8 cellular contexts compared by ENCODE assay signal in the genomic region with DNA sequence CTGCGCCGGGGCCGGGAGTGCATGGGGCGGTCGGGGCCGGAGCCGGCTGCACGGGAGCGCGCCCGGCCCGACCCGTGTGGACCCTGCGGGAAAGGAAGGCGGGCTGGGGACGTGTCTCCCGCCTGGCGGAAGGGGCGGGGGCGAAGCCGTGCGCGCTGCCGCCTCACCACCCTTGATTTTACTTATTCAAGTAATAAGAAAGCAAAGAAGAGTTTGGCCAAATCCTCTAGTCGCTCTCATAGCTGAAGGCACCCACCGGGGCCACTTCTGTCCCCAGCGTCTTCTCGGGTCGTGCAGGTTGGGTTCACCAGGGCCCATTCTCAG. TPM values are rescaled to one million over a fixed set of nuclear protein-coding genes. Genes with fewer than 3 reads are reported as not detected.
DNase-seq lines count a peak whose midpoint lies in the region; ATAC-seq and TF ChIP-seq lines count a peak whose summit lies in the region.

No MANE protein-coding gene starts in this region.

- H3K4me3 ChIP-seq in OCI-LY3 (ENCODE audit: low read length) = peak overlapping the region; percentile 99
- peak overlapping the region; percentile 95 for H3K4me3 ChIP-seq in fibroblast of pulmonary artery (replicated peaks; ENCODE audit: low read depth, low read length)
- peak overlapping the region; percentile 77 for H3K4me3 ChIP-seq in neural progenitor cell
- H3K4me3 ChIP-seq in transverse colon = peak overlapping the region; percentile 33 to 92 (median 64)

- TF ChIP-seq CTCF in OCI-LY3 (IDR thresholded peaks at IDR 0.05; ENCODE audit: low read depth, low read length) = no peak
- no peak for TF ChIP-seq CTCF in fibroblast of pulmonary artery (IDR thresholded peaks at IDR 0.05; ENCODE audit: low read length, missing control alignments)
- no peak for TF ChIP-seq CTCF in neural progenitor cell (IDR thresholded peaks at IDR 0.05)
- TF ChIP-seq CTCF in transverse colon (IDR thresholded peaks at IDR 0.05) = no peak

- H3K4me1 ChIP-seq in OCI-LY3 (ENCODE audit: low read length) (peaks cover 38% of the 10 kb centered on the region), neural progenitor cell (peaks cover 22% of the 10 kb centered on the region), transverse colon (peaks cover 29 to 54% (median 37%) of the 10 kb centered on the region in 4 donors)

- intact Hi-C loops in transverse colon (cut with DNase I; ENCODE audit: low total_unique reads) = no loop called here

- no peaks in the 10 kb centered on the region for H3K27me3 ChIP-seq in OCI-LY3 (ENCODE audit: low read depth, low read length)
- H3K27me3 ChIP-seq in neural progenitor cell = no peaks in the 10 kb centered on the region
- H3K27me3 ChIP-seq in transverse colon = no peaks in the 10 kb centered on the region

- ATAC-seq in GM18868 (IDR thresholded peaks at IDR 0.05; ENCODE audit: unreplicated experiment) = peak; percentile 32
- ATAC-seq in HG03354 (IDR thresholded peaks at IDR 0.05; ENCODE audit: poor library complexity, severe bottlenecking, unreplicated experiment) = peak; percentile 38
- ATAC-seq in activated T-helper 17 cell treated with anti-CD3 and anti-CD28 coated beads, Interleukin-2, amount 50 U/mL, for 72 hours (replicated peaks) = peak; percentile 46

- peak overlapping the region; percentile 84 for H3K4me2 ChIP-seq in OCI-LY3 (ENCODE audit: low read length)
- peak overlapping the region; percentile 87 for H3K4me2 ChIP-seq in neural progenitor cell

- peaks cover 37% of the 10 kb centered on the region for H3K36me3 ChIP-seq in OCI-LY3 (replicated peaks; ENCODE audit: low read depth, low read length)
- no peaks in the 10 kb centered on the region for H3K36me3 ChIP-seq in neural progenitor cell
- no peaks in the 10 kb centered on the region for H3K36me3 ChIP-seq in transverse colon

- H3K9me3 ChIP-seq in OCI-LY3 (ENCODE audit: insufficient read depth, low read length) = no peaks in the 10 kb centered on the region
- H3K9me3 ChIP-seq in neural progenitor cell (ENCODE audit: low read depth) = no peaks in the 10 kb centered on the region
- H3K9me3 ChIP-seq in transverse colon = no peaks in the 10 kb centered on the region

- H3K36me3 Mint-ChIP-seq in activated T-helper 17 cell treated with anti-CD3 and anti-CD28 coated beads, Interleukin-2, amount 50 U/mL, for 72 hours (ENCODE audit: low read depth) = peaks cover 45% of the 10 kb centered on the region
- H3K36me3 Mint-ChIP-seq in neural progenitor cell = peaks cover 19% of the 10 kb centered on the region

- WGBS in transverse colon (ENCODE audit: low coverage in 1 of 2), 2 donors = 1% methylated on average over 29 of the region's 29 CpGs; no CpG with 5 or more reads in 1 of the 2 donors

- no peak for TF ChIP-seq EP300 in transverse colon (IDR thresholded peaks at IDR 0.05; ENCODE audit: low read depth)

- H4K20me1 ChIP-seq in OCI-LY3 (ENCODE audit: insufficient read depth, low read length) (peaks cover 27% of the 10 kb centered on the region), neural progenitor cell (ENCODE audit: low read depth) (peaks cover 34% of the 10 kb centered on the region)

- peak overlapping the region; percentile 91 for H3K4me3 Mint-ChIP-seq in activated T-helper 17 cell treated with anti-CD3 and anti-CD28 coated beads, Interleukin-2, amount 50 U/mL, for 72 hours
- peak overlapping the region; percentile 93 for H3K4me3 Mint-ChIP-seq in neural progenitor cell

- H3K27me3 Mint-ChIP-seq in activated T-helper 17 cell treated with anti-CD3 and anti-CD28 coated beads, Interleukin-2, amount 50 U/mL, for 72 hours = no peaks in the 10 kb centered on the region
- peaks cover 15% of the 10 kb centered on the region for H3K27me3 Mint-ChIP-seq in neural progenitor cell (ENCODE audit: insufficient read depth, low read depth)

- H3K27ac Mint-ChIP-seq in activated T-helper 17 cell treated with anti-CD3 and anti-CD28 coated beads, Interleukin-2, amount 50 U/mL, for 72 hours = peak overlapping the region; percentile 97
- H3K27ac Mint-ChIP-seq in neural progenitor cell = peak overlapping the region; percentile 72

- H3K9me3 Mint-ChIP-seq in activated T-helper 17 cell treated with anti-CD3 and anti-CD28 coated beads, Interleukin-2, amount 50 U/mL, for 72 hours = no peaks in the 10 kb centered on the region
- H3K9me3 Mint-ChIP-seq in neural progenitor cell = no peaks in the 10 kb centered on the region

- H2AFZ ChIP-seq in OCI-LY3 (ENCODE audit: low read depth, low read length) (no peak overlapping the region), neural progenitor cell (replicated peaks) (no peak overlapping the region)

- H3K79me2 ChIP-seq in OCI-LY3 (ENCODE audit: low read length) = peaks cover 63% of the 10 kb centered on the region
- peaks cover 50% of the 10 kb centered on the region for H3K79me2 ChIP-seq in neural progenitor cell (ENCODE audit: low read depth)

- H3K4me1 Mint-ChIP-seq in activated T-helper 17 cell treated with anti-CD3 and anti-CD28 coated beads, Interleukin-2, amount 50 U/mL, for 72 hours = peaks cover 27% of the 10 kb centered on the region
- H3K4me1 Mint-ChIP-seq in neural progenitor cell = peaks cover 45% of the 10 kb centered on the region

- peak; percentile 96 for DNase-seq in AG08396 (ENCODE audit: low spot score)
- DNase-seq in fibroblast of pulmonary artery (ENCODE audit: low read depth) = peak; percentile 89
- peak; percentile 95 for DNase-seq in neural progenitor cell (ENCODE audit: low spot score)
- peak; percentile 87 for DNase-seq in transverse colon

- peak overlapping the region; percentile 100 for H3K27ac ChIP-seq in OCI-LY3 (ENCODE audit: low read length)
- H3K27ac ChIP-seq in neural progenitor cell = peak overlapping the region; percentile 85
- H3K27ac ChIP-seq in transverse colon = peak overlapping the region; percentile 95 to 100 (median 100)

- in situ Hi-C loops in transverse colon (cut with MboI; ENCODE audit: low pct_ligation_motif_present in 1 of 4, low pct_unique_long_range_greater_than_20kb in 1 of 4, low sequenced_read_pairs in 3 of 4) = no loop called here

- peaks cover 80% of the 10 kb centered on the region for H3F3A ChIP-seq in neural progenitor cell (ENCODE audit: low read depth)

- peak overlapping the region; percentile 100 for H3K9ac ChIP-seq in OCI-LY3 (ENCODE audit: low read length)
- no peak overlapping the region for H3K9ac ChIP-seq in neural progenitor cell

- no peak for TF ChIP-seq POLR2A in transverse colon (IDR thresholded peaks at IDR 0.05)

RNA-seq across cellular contexts. Expression of gene PFN1, which starts 0.6 kb away (rescaled TPM):
- total RNA-seq in activated T-helper 17 cell treated with anti-CD3 and anti-CD28 coated beads, Interleukin-2, amount 50 U/mL, for 72 hours = 1,000 to 10,000 TPM; 1,346 to 1,950 TPM
- total RNA-seq in neural progenitor cell (ENCODE audit: low replicate concordance) (203 and 458 TPM in 2 replicates), transverse colon (1,000 to 10,000 TPM in 1 of 4 donors, 100 to 1,000 TPM in 3; 743 to 1,049 (median 945) TPM)

RNA-seq across cellular contexts. Expression of gene ENO3, which starts 2.0 kb away (rescaled TPM):
- total RNA-seq in activated T-helper 17 cell treated with anti-CD3 and anti-CD28 coated beads, Interleukin-2, amount 50 U/mL, for 72 hours = 10 to 100 TPM; 27.4 to 30.3 TPM
- total RNA-seq in neural progenitor cell (ENCODE audit: low replicate concordance) = 20.8 and 24.5 TPM in 2 replicates
- 100 to 1,000 TPM in 1 of 4 donors, 10 to 100 TPM in 1, 1 to 10 TPM in 2; 2.5 to 211 (median 12.9) TPM for total RNA-seq in transverse colon

RNA-seq across cellular contexts. Expression of gene RNF167, which starts 8.9 kb away (rescaled TPM):
- 100 to 1,000 TPM; 184 to 197 TPM for total RNA-seq in activated T-helper 17 cell treated with anti-CD3 and anti-CD28 coated beads, Interleukin-2, amount 50 U/mL, for 72 hours
- 43.9 and 82.1 TPM in 2 replicates for total RNA-seq in neural progenitor cell (ENCODE audit: low replicate concordance)
- total RNA-seq in transverse colon = 100 to 1,000 TPM in 1 of 4 donors, 10 to 100 TPM in 3; 57.2 to 348 (median 73.7) TPM

RNA-seq across cellular contexts. Expression of gene SLC25A11, which starts 9.1 kb away (rescaled TPM):
- total RNA-seq in activated T-helper 17 cell treated with anti-CD3 and anti-CD28 coated beads, Interleukin-2, amount 50 U/mL, for 72 hours = 10 to 100 TPM; 54.7 to 68.5 TPM
- total RNA-seq in neural progenitor cell (ENCODE audit: low replicate concordance) (35.3 and 61.6 TPM in 2 replicates), transverse colon (100 to 1,000 TPM in 1 of 4 donors, 10 to 100 TPM in 3; 62.4 to 120 (median 83.9) TPM)

RNA-seq across cellular contexts. Expression of gene GP1BA, which starts 16.9 kb away (rescaled TPM):
- total RNA-seq in activated T-helper 17 cell treated with anti-CD3 and anti-CD28 coated beads, Interleukin-2, amount 50 U/mL, for 72 hours = under 1 TPM in 1 of 2 donors, not detected in 1; 0.11 TPM
- not detected in 2 replicates for total RNA-seq in neural progenitor cell (ENCODE audit: low replicate concordance)
- not detected for total RNA-seq in transverse colon

Comparison
In these comparisons a context has a peak if more than half of its experiments do, and no peak if none do; other contexts are left out.
1. Peak in every context shown above with its lines: DNase-seq, ATAC-seq, H3K4me3 ChIP-seq and H3K27ac ChIP-seq.